ENCODE assay signal across 27 cellular contexts in genomic region chr6:27428502-27428901, GRCh38.
"Had no signal": no experiment of that assay in that cellular context is flagged by ENCODE, and none has a peak within 500 bp of the region (broad histone marks: within the 10 kb centered on the region; RNA-seq: fewer than 3 reads in every experiment).

No MANE protein-coding gene starts in this region.

- H3K27ac ChIP-seq: neural progenitor cell, ovary, parathyroid adenoma, psoas muscle, right lobe of liver, sigmoid colon, stomach, thoracic aorta, thyroid gland, tibial nerve, upper lobe of left lung, vagina had no signal

- H3K9ac ChIP-seq: neural progenitor cell, parathyroid adenoma had no signal

- H3K36me3 ChIP-seq: neural progenitor cell, ovary, right lobe of liver, sigmoid colon, stomach, thoracic aorta, thyroid gland, upper lobe of left lung, vagina had no signal

- H3K4me1 Mint-ChIP-seq: natural killer cell; nephron; neural progenitor cell; stimulated activated effector memory CD8-positive, alpha-beta T cell treated with anti-CD3 and anti-CD28 coated beads, Interleukin-12 subunit alpha, Interleukin-12 subunit beta, amount 100 ng/mL, for 72 hours; stimulated activated naive B cell treated with anti-CD40 and anti-IgM and Interleukin-4, amounts not matched to agents 10 μg/mL and 1 μg/mL and 100 μg/mL, for 72 hours had no signal

- H3K4me3 ChIP-seq: neural progenitor cell, ovary, psoas muscle, right lobe of liver, sigmoid colon, stomach, thoracic aorta, thyroid gland, tibial nerve, upper lobe of left lung, vagina had no signal

- H3K4me2 ChIP-seq: neural progenitor cell had no signal

- H3K79me2 ChIP-seq: parathyroid adenoma had no signal

- H3K27me3 Mint-ChIP-seq: progenitor cell of endocrine pancreas had no signal

- ATAC-seq: natural killer cell; psoas muscle; right cardiac atrium; right lobe of liver; stimulated activated naive B cell treated with anti-CD40 and anti-IgM and Interleukin-4, amounts not matched to agents 10 μg/mL and 1 μg/mL and 100 μg/mL, for 72 hours had no signal

- H3K4me1 ChIP-seq: neural progenitor cell, parathyroid adenoma, psoas muscle, right lobe of liver, sigmoid colon, stomach, thyroid gland, tibial nerve, upper lobe of left lung, vagina had no signal

- H3K36me3 Mint-ChIP-seq: stimulated activated effector memory CD8-positive, alpha-beta T cell treated with anti-CD3 and anti-CD28 coated beads, Interleukin-12 subunit alpha, Interleukin-12 subunit beta, amount 100 ng/mL, for 72 hours had no signal

- H3K9me3 Mint-ChIP-seq: stimulated activated effector memory CD8-positive, alpha-beta T cell treated with anti-CD3 and anti-CD28 coated beads, Interleukin-12 subunit alpha, Interleukin-12 subunit beta, amount 100 ng/mL, for 72 hours had no signal

- H3K9me3 ChIP-seq: ovary, right lobe of liver, thoracic aorta, thyroid gland, vagina had no signal

- DNase-seq: natural killer cell; occipital lobe; ovary; posterior cingulate gyrus; psoas muscle; right cardiac atrium; right lobe of liver; sigmoid colon; small intestine; stimulated activated CD4-positive, alpha-beta T cell treated with anti-CD3 and anti-CD28 coated beads, Interleukin-15, amount 100 ng/mL, for 24 hours; stimulated activated CD4-positive, alpha-beta T cell treated with anti-CD3 and anti-CD28 coated beads, Interleukin-2, amount 100 ng/mL, for 24 hours; stimulated activated CD4-positive, alpha-beta T cell treated with anti-CD3 and anti-CD28 coated beads, Interleukin-2, amount 100 ng/mL, for 48 hours; stimulated activated CD4-positive, alpha-beta T cell treated with anti-CD3 and anti-CD28 coated beads, Interleukin-4, amount 100 ng/mL, for 24 hours; stimulated activated naive B cell treated with anti-CD40 and anti-IgM and Interleukin-4, amounts not matched to agents 10 μg/mL and 1 μg/mL and 100 μg/mL, for 72 hours; stimulated activated naive CD4-positive, alpha-beta T cell treated with Interleukin-2 at 50 U/mL for 16 hours; stomach; thyroid gland; trophoblast cell; upper lobe of left lung had no signal

- H3K27me3 ChIP-seq: neural progenitor cell, ovary, right lobe of liver, sigmoid colon, stomach, thyroid gland, tibial nerve, upper lobe of left lung, vagina had no signal

- H2AFZ ChIP-seq: neural progenitor cell, parathyroid adenoma had no signal

- H3K4me3 Mint-ChIP-seq: natural killer cell; nephron; neural progenitor cell; stimulated activated effector memory CD8-positive, alpha-beta T cell treated with anti-CD3 and anti-CD28 coated beads, Interleukin-12 subunit alpha, Interleukin-12 subunit beta, amount 100 ng/mL, for 72 hours; stimulated activated naive B cell treated with anti-CD40 and anti-IgM and Interleukin-4, amounts not matched to agents 10 μg/mL and 1 μg/mL and 100 μg/mL, for 72 hours had no signal

- H3K27ac Mint-ChIP-seq: natural killer cell; nephron; neural progenitor cell; progenitor cell of endocrine pancreas; stimulated activated effector memory CD8-positive, alpha-beta T cell treated with anti-CD3 and anti-CD28 coated beads, Interleukin-12 subunit alpha, Interleukin-12 subunit beta, amount 100 ng/mL, for 72 hours; stimulated activated naive B cell treated with anti-CD40 and anti-IgM and Interleukin-4, amounts not matched to agents 10 μg/mL and 1 μg/mL and 100 μg/mL, for 72 hours had no signal
